Comparison of ENCODE assay signal across 30 cellular contexts in the genomic region with DNA sequence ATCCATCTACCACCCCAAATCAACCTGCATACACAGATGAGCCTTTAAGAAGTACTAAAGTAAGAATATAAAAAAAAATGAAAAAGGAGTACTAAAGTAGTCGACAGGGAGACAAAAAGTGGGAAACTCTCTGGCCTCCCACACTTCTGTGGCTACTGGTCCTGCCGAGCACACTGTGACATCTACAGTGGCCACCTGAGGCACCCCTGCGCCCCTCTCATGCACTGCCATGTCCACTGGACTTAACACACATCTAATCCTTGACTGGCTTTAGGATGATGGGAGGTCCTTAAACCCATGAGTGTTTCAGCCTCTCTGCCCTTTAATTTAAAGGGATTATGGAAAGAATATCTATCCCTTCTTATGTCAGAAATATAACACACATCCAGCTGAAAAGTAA.
"Had no signal": no experiment of that assay in that cellular context is flagged by ENCODE, and none has a peak within 500 bp of the region (broad histone marks: within the 10 kb centered on the region; RNA-seq: fewer than 3 reads in every experiment).

No MANE protein-coding gene starts in this region.

- H3K27ac ChIP-seq: lower lobe of right lung, neural progenitor cell, neutrophil, ovary, right atrium auricular region, right lobe of liver, tibial nerve, vagina had no signal

- H3K27me3 ChIP-seq: neural progenitor cell, neutrophil, ovary, right atrium auricular region, right lobe of liver, tibial nerve, vagina had no signal

- H3K27me3 Mint-ChIP-seq: naive B cell; progenitor cell of endocrine pancreas; stimulated activated memory B cell treated with anti-CD40 and anti-IgM and Interleukin-4, amounts not matched to agents 10 μg/mL and 1 μg/mL and 100 μg/mL, for 72 hours; stimulated activated naive CD8-positive, alpha-beta T cell treated with anti-CD3 and anti-CD28 coated beads, Interleukin-15, amount 100 ng/mL, for 72 hours; type B pancreatic cell had no signal

- H3K4me2 ChIP-seq: neural progenitor cell, smooth muscle cell had no signal

- H3K9ac ChIP-seq: neural progenitor cell had no signal

- H3K9me3 ChIP-seq: lower lobe of right lung, neutrophil, ovary, right atrium auricular region, right lobe of liver, tibial nerve, vagina had no signal

- H3K4me1 Mint-ChIP-seq: immature natural killer cell; natural killer cell; nephron progenitor cell; neural progenitor cell; stimulated activated memory B cell treated with anti-CD40 and anti-IgM and Interleukin-4, amounts not matched to agents 10 μg/mL and 1 μg/mL and 100 μg/mL, for 72 hours; stimulated activated naive CD8-positive, alpha-beta T cell treated with anti-CD3 and anti-CD28 coated beads, Interleukin-15, amount 100 ng/mL, for 72 hours had no signal

- H3K9me3 Mint-ChIP-seq: immature natural killer cell; naive B cell; natural killer cell; nephron progenitor cell; neural progenitor cell; stimulated activated memory B cell treated with anti-CD40 and anti-IgM and Interleukin-4, amounts not matched to agents 10 μg/mL and 1 μg/mL and 100 μg/mL, for 72 hours; stimulated activated naive CD8-positive, alpha-beta T cell treated with anti-CD3 and anti-CD28 coated beads, Interleukin-15, amount 100 ng/mL, for 72 hours; type B pancreatic cell had no signal

- H3K36me3 ChIP-seq: neural progenitor cell, ovary, right atrium auricular region, vagina had no signal

- H3K4me3 ChIP-seq: lower lobe of right lung, neural progenitor cell, ovary, right atrium auricular region, right lobe of liver, smooth muscle cell, tibial nerve, vagina had no signal

- H3K27ac Mint-ChIP-seq: immature natural killer cell; naive B cell; natural killer cell; nephron progenitor cell; neural progenitor cell; progenitor cell of endocrine pancreas; stimulated activated memory B cell treated with anti-CD40 and anti-IgM and Interleukin-4, amounts not matched to agents 10 μg/mL and 1 μg/mL and 100 μg/mL, for 72 hours; stimulated activated naive CD8-positive, alpha-beta T cell treated with anti-CD3 and anti-CD28 coated beads, Interleukin-15, amount 100 ng/mL, for 72 hours; type B pancreatic cell had no signal

- DNase-seq: hypothalamus; immature natural killer cell; kidney; left ventricle myocardium superior; lower lobe of right lung; mammary epithelial cell; mesenchymal stem cell; naive B cell; natural killer cell; nephron progenitor cell; occipital lobe; ovary; right lobe of liver; stimulated activated CD4-positive, alpha-beta T cell treated with anti-CD3 and anti-CD28 coated beads, Interleukin-1b, Interleukin-23, amount 100 ng/mL, for 48 hours; stimulated activated CD4-positive, alpha-beta T cell treated with anti-CD3 and anti-CD28 coated beads, Interleukin-2, amount 100 ng/mL, for 48 hours; stimulated activated CD4-positive, alpha-beta T cell treated with anti-CD3 and anti-CD28 coated beads, Interleukin-4, amount 100 ng/mL, for 4 hours; stimulated activated CD8-positive, alpha-beta memory T cell treated with anti-CD3 and anti-CD28 coated beads, Interleukin-4, amount 100 ng/mL, for 48 hours; stimulated activated naive CD4-positive, alpha-beta T cell treated with Interleukin-2 at 50 U/mL for 16 hours; stimulated activated naive CD8-positive, alpha-beta T cell treated with anti-CD3 and anti-CD28 coated beads, Interleukin-15, amount 100 ng/mL, for 72 hours; substantia nigra had no signal

- ATAC-seq: left ventricle myocardium superior; lower lobe of right lung; natural killer cell; stimulated activated memory B cell treated with anti-CD40 and anti-IgM and Interleukin-4, amounts not matched to agents 10 μg/mL and 1 μg/mL and 100 μg/mL, for 72 hours; stimulated activated naive CD8-positive, alpha-beta T cell treated with anti-CD3 and anti-CD28 coated beads, Interleukin-15, amount 100 ng/mL, for 72 hours had no signal

- H3K4me3 Mint-ChIP-seq: immature natural killer cell; naive B cell; natural killer cell; nephron progenitor cell; neural progenitor cell; stimulated activated memory B cell treated with anti-CD40 and anti-IgM and Interleukin-4, amounts not matched to agents 10 μg/mL and 1 μg/mL and 100 μg/mL, for 72 hours; stimulated activated naive CD8-positive, alpha-beta T cell treated with anti-CD3 and anti-CD28 coated beads, Interleukin-15, amount 100 ng/mL, for 72 hours; type B pancreatic cell had no signal

- H2AFZ ChIP-seq: neural progenitor cell had no signal

- FAIRE-seq: islet of Langerhans, kidney had no signal

- H3K4me1 ChIP-seq: lower lobe of right lung, neural progenitor cell, right atrium auricular region, right lobe of liver, tibial nerve, vagina had no signal
